Comparison of ENCODE assay signal across 1 cellular context in the genomic region with DNA sequence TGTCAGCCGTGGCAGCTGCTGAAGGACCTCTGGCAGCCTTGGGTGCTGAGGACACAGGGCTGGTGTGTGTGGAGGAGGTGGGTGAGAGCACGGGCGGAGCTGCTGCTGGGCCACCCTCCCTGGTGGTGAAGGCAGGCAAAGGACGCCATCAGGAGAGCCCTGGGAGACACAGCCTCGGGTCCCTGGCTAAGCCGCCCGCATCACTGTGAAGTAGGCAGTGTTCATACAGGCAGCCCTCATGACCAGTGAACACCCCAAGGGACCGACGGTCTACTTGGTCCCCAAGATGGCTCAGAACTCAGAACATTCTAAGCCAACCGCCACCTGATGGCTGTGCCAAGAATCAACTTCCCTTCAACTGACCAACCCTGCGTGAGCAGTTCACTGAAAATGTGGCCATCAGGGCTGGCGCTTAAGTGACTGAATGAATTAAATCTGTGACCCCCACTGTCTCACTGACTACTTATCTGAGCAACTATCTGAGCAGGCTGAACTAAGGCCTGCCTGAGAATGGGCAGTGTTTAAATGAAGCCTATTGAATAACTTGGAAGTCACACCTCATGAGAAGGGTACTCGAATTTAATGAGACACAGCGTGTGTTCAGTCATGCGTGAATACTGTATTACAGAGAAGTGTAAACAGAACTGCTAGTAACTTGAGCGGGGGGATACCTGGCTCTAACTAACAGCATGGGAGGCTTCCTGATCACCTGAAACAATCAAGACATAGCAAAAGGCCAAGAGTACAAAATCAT.
TF ChIP-seq lines count a peak whose summit lies in the region.

No MANE protein-coding gene starts in this region.

TF ChIP-seq in GM23338, 12 proteins besides CTCF, POLR2A, EP300 and RAD21:
- TF ChIP-seq, protein P1, sequence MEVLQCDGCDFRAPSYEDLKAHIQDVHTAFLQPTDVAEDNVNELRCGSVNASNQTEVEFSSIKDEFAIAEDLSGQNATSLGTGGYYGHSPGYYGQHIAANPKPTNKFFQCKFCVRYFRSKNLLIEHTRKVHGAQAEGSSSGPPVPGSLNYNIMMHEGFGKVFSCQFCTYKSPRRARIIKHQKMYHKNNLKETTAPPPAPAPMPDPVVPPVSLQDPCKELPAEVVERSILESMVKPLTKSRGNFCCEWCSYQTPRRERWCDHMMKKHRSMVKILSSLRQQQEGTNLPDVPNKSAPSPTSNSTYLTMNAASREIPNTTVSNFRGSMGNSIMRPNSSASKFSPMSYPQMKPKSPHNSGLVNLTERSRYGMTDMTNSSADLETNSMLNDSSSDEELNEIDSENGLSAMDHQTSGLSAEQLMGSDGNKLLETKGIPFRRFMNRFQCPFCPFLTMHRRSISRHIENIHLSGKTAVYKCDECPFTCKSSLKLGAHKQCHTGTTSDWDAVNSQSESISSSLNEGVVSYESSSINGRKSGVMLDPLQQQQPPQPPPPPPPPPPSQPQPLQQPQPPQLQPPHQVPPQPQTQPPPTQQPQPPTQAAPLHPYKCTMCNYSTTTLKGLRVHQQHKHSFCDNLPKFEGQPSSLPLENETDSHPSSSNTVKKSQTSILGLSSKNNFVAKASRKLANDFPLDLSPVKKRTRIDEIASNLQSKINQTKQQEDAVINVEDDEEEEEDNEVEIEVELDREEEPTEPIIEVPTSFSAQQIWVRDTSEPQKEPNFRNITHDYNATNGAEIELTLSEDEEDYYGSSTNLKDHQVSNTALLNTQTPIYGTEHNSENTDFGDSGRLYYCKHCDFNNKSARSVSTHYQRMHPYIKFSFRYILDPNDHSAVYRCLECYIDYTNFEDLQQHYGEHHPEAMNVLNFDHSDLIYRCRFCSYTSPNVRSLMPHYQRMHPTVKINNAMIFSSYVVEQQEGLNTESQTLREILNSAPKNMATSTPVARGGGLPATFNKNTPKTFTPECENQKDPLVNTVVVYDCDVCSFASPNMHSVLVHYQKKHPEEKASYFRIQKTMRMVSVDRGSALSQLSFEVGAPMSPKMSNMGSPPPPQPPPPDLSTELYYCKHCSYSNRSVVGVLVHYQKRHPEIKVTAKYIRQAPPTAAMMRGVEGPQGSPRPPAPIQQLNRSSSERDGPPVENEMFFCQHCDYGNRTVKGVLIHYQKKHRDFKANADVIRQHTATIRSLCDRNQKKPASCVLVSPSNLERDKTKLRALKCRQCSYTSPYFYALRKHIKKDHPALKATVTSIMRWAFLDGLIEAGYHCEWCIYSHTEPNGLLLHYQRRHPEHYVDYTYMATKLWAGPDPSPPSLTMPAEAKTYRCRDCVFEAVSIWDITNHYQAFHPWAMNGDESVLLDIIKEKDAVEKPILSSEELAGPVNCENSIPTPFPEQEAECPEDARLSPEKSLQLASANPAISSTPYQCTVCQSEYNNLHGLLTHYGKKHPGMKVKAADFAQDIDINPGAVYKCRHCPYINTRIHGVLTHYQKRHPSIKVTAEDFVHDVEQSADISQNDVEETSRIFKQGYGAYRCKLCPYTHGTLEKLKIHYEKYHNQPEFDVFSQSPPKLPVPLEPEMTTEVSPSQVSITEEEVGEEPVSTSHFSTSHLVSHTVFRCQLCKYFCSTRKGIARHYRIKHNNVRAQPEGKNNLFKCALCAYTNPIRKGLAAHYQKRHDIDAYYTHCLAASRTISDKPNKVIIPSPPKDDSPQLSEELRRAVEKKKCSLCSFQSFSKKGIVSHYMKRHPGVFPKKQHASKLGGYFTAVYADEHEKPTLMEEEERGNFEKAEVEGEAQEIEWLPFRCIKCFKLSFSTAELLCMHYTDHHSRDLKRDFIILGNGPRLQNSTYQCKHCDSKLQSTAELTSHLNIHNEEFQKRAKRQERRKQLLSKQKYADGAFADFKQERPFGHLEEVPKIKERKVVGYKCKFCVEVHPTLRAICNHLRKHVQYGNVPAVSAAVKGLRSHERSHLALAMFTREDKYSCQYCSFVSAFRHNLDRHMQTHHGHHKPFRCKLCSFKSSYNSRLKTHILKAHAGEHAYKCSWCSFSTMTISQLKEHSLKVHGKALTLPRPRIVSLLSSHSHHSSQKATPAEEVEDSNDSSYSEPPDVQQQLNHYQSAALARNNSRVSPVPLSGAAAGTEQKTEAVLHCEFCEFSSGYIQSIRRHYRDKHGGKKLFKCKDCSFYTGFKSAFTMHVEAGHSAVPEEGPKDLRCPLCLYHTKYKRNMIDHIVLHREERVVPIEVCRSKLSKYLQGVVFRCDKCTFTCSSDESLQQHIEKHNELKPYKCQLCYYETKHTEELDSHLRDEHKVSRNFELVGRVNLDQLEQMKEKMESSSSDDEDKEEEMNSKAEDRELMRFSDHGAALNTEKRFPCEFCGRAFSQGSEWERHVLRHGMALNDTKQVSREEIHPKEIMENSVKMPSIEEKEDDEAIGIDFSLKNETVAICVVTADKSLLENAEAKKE (CRISPR knock-in tag; IDR thresholded peaks at IDR 0.05), result no peak
- TF ChIP-seq, protein P2, sequence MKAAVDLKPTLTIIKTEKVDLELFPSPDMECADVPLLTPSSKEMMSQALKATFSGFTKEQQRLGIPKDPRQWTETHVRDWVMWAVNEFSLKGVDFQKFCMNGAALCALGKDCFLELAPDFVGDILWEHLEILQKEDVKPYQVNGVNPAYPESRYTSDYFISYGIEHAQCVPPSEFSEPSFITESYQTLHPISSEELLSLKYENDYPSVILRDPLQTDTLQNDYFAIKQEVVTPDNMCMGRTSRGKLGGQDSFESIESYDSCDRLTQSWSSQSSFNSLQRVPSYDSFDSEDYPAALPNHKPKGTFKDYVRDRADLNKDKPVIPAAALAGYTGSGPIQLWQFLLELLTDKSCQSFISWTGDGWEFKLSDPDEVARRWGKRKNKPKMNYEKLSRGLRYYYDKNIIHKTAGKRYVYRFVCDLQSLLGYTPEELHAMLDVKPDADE (IDR thresholded peaks at IDR 0.05), result no peak
- TF ChIP-seq JUNB (IDR thresholded peaks at IDR 0.05; ENCODE audit: unreplicated experiment), result no peak
- no peak for TF ChIP-seq NANOG (IDR thresholded peaks at IDR 0.05; ENCODE audit: borderline replicate concordance)
- TF ChIP-seq EZH2phosphoT487 (IDR thresholded peaks at IDR 0.05; ENCODE audit: unreplicated experiment), result no peak
- no peak for TF ChIP-seq ZNF331 (CRISPR knock-in tag; IDR thresholded peaks at IDR 0.05; ENCODE audit: low read depth)
- TF ChIP-seq, protein P3, sequence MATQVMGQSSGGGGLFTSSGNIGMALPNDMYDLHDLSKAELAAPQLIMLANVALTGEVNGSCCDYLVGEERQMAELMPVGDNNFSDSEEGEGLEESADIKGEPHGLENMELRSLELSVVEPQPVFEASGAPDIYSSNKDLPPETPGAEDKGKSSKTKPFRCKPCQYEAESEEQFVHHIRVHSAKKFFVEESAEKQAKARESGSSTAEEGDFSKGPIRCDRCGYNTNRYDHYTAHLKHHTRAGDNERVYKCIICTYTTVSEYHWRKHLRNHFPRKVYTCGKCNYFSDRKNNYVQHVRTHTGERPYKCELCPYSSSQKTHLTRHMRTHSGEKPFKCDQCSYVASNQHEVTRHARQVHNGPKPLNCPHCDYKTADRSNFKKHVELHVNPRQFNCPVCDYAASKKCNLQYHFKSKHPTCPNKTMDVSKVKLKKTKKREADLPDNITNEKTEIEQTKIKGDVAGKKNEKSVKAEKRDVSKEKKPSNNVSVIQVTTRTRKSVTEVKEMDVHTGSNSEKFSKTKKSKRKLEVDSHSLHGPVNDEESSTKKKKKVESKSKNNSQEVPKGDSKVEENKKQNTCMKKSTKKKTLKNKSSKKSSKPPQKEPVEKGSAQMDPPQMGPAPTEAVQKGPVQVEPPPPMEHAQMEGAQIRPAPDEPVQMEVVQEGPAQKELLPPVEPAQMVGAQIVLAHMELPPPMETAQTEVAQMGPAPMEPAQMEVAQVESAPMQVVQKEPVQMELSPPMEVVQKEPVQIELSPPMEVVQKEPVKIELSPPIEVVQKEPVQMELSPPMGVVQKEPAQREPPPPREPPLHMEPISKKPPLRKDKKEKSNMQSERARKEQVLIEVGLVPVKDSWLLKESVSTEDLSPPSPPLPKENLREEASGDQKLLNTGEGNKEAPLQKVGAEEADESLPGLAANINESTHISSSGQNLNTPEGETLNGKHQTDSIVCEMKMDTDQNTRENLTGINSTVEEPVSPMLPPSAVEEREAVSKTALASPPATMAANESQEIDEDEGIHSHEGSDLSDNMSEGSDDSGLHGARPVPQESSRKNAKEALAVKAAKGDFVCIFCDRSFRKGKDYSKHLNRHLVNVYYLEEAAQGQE (IDR thresholded peaks at IDR 0.05; ENCODE audit: unreplicated experiment), result no peak
- no peak for TF ChIP-seq POLR2AphosphoS5 (IDR thresholded peaks at IDR 0.05; ENCODE audit: low read depth)
- no peak for TF ChIP-seq CREB1 (CRISPR knock-in tag; IDR thresholded peaks at IDR 0.05; ENCODE audit: low read depth)
- TF ChIP-seq STAT1 (IDR thresholded peaks at IDR 0.05; ENCODE audit: unreplicated experiment), result no peak
- no peak for TF ChIP-seq EZH2 (IDR thresholded peaks at IDR 0.05; ENCODE audit: low read depth, unreplicated experiment)
- TF ChIP-seq ZNF114 (CRISPR knock-in tag; IDR thresholded peaks at IDR 0.05), result no peak
